ENCODE assay signal across 26 cellular contexts in the genomic region with DNA sequence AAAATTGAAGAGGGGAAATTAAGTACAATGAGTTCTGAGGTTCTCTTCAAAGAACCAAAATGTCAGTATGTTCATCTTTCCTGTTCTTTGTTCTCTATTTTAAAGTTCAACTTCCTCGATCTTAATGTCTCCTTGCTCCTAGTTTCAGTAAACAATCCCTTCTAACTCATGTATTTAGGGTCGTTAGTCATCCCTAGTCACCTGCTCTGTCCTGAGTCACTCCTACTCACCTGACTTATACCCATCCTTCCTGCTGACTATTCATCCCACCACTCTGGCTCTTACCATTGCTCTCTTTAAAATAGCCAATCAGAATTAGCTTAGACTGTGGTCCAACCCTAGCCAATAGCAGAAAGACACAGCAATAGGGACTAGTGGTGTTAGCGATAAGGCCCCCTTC.
"Had no signal": no experiment of that assay in that cellular context is flagged by ENCODE, and none has a peak within 500 bp of the region (broad histone marks: within the 10 kb centered on the region; RNA-seq: fewer than 3 reads in every experiment).

No MANE protein-coding gene starts in this region.

- DNase-seq: activated CD4-positive, alpha-beta T cell treated with anti-CD3 and anti-CD28 coated beads for 1 hour; activated CD8-positive, alpha-beta memory T cell treated with anti-CD3 and anti-CD28 coated beads for 24 hours; activated effector memory CD4-positive, alpha-beta T cell treated with anti-CD3 and anti-CD28 coated beads, Interleukin-2, amount 50 U/mL, for 16 hours; central memory CD4-positive, alpha-beta T cell; dermis blood vessel endothelial cell; effector CD4-positive, alpha-beta T cell; heart left ventricle; hypothalamus; immature natural killer cell; kidney; naive B cell; nephron progenitor cell; ovary; right lobe of liver; stimulated activated CD4-positive, alpha-beta T cell treated with anti-CD3 and anti-CD28 coated beads, Interleukin-12 subunit alpha, Interleukin-12 subunit beta, amount 100 ng/mL, for 4 hours; stimulated activated CD4-positive, alpha-beta T cell treated with anti-CD3 and anti-CD28 coated beads, Interleukin-4, amount 100 ng/mL, for 24 hours; stimulated activated naive CD4-positive, alpha-beta T cell; SW 1271; T-helper 17 cell; T1000; tibial artery had no signal

- ATAC-seq: heart left ventricle, right lobe of liver, T-helper 17 cell had no signal

- H3K27me3 ChIP-seq: breast epithelium, heart left ventricle, ovary, right lobe of liver, suprapubic skin, tibial artery had no signal

- H3K4me3 Mint-ChIP-seq: activated naive CD4-positive, alpha-beta T cell treated with anti-CD3 and anti-CD28 coated beads, Interleukin-2, amount 50 U/mL, for 24 hours; immature natural killer cell; mesothelial cell of epicardium; naive B cell; nephron progenitor cell; T-helper 17 cell had no signal

- H3K4me3 ChIP-seq: breast epithelium, heart left ventricle, ovary, right lobe of liver, suprapubic skin, tibial artery had no signal

- H3K27me3 Mint-ChIP-seq: activated naive CD4-positive, alpha-beta T cell treated with anti-CD3 and anti-CD28 coated beads, Interleukin-2, amount 50 U/mL, for 24 hours; naive B cell; progenitor cell of endocrine pancreas; T-helper 17 cell had no signal

- H3K36me3 ChIP-seq: breast epithelium, ovary, right lobe of liver had no signal

- H3K27ac ChIP-seq: breast epithelium, heart left ventricle, ovary, right lobe of liver, suprapubic skin, tibial artery had no signal

- H3K4me1 Mint-ChIP-seq: activated naive CD4-positive, alpha-beta T cell treated with anti-CD3 and anti-CD28 coated beads, Interleukin-2, amount 50 U/mL, for 24 hours; immature natural killer cell; mesothelial cell of epicardium; naive B cell; nephron progenitor cell; T-helper 17 cell had no signal

- H3K27ac Mint-ChIP-seq: activated naive CD4-positive, alpha-beta T cell treated with anti-CD3 and anti-CD28 coated beads, Interleukin-2, amount 50 U/mL, for 24 hours; immature natural killer cell; mesothelial cell of epicardium; nephron progenitor cell; progenitor cell of endocrine pancreas; T-helper 17 cell had no signal

- H3K4me1 ChIP-seq: breast epithelium, heart left ventricle, right lobe of liver, suprapubic skin, tibial artery had no signal
